ENCODE assay signal across 31 cellular contexts in genomic region chr5:169356811-169357210, GRCh38. TPM values are rescaled to one million over a fixed set of nuclear protein-coding genes. Genes with fewer than 3 reads are reported as not detected.
"Had no signal": no experiment of that assay in that cellular context is flagged by ENCODE, and none has a peak within 500 bp of the region (broad histone marks: within the 10 kb centered on the region; RNA-seq: fewer than 3 reads in every experiment).

No MANE protein-coding gene starts in this region.

- H3K27ac ChIP-seq: ascending aorta, breast epithelium, cardiac muscle cell, colonic mucosa, gastroesophageal sphincter had no signal

- H3K4me3 Mint-ChIP-seq: activated CD4-positive, alpha-beta memory T cell treated with anti-CD3 and anti-CD28 coated beads for 36 hours; activated CD4-positive, alpha-beta T cell treated with anti-CD3 and anti-CD28 coated beads for 36 hours; activated CD4-positive, alpha-beta T cell treated with anti-CD3 and anti-CD28 coated beads, Interleukin-2, amount 10 ng/mL, durations not matched to agents 24 days and 14 days; activated CD8-positive, alpha-beta memory T cell treated with anti-CD3 and anti-CD28 coated beads, Interleukin-2, amount 10 ng/mL, durations not matched to agents 7 days and 5 days; activated CD8-positive, alpha-beta T cell treated with anti-CD3 and anti-CD28 coated beads, Interleukin-2, amount 10 ng/mL, durations not matched to agents 7 days and 5 days; activated naive CD4-positive, alpha-beta T cell treated with anti-CD3 and anti-CD28 coated beads for 36 hours; activated naive CD8-positive, alpha-beta T cell treated with anti-CD3 and anti-CD28 coated beads, Interleukin-2, amount 10 ng/mL, durations not matched to agents 7 days and 5 days; activated T-helper 1 cell treated with anti-CD3 and anti-CD28 coated beads, Interleukin-12 subunit alpha, Interleukin-12 subunit beta, Interleukin-2, Interleukin-4 antibody, amounts not matched to agents 30 ng/mL and 10 ng/mL and 1 ng/mL, durations not matched to agents 14 hours and 24 hours and 36 hours; brain; T-cell; T-helper 17 cell; T-helper 2 cell treated with Interferon-gamma antibody and Interleukin-4, amounts not matched to agents 5 μg/mL and 100 μg/mL, for 36 hours had no signal

- H3K4me3 ChIP-seq: ascending aorta, breast epithelium, cardiac muscle cell, colonic mucosa, gastroesophageal sphincter had no signal

- H3K27me3 Mint-ChIP-seq: activated CD8-positive, alpha-beta memory T cell treated with anti-CD3 and anti-CD28 coated beads, Interleukin-2, amount 10 ng/mL, durations not matched to agents 7 days and 5 days; activated naive CD8-positive, alpha-beta T cell treated with anti-CD3 and anti-CD28 coated beads, Interleukin-2, amount 10 ng/mL, durations not matched to agents 7 days and 5 days had no signal

- H3K27me3 ChIP-seq: ascending aorta, breast epithelium, colonic mucosa, foreskin keratinocyte, gastroesophageal sphincter had no signal

- H3K9me3 ChIP-seq: ascending aorta, breast epithelium, colonic mucosa, gastroesophageal sphincter had no signal

- H3K9me3 Mint-ChIP-seq: activated CD4-positive, alpha-beta memory T cell treated with anti-CD3 and anti-CD28 coated beads for 36 hours; activated CD4-positive, alpha-beta T cell treated with anti-CD3 and anti-CD28 coated beads, Interleukin-2, amount 10 ng/mL, durations not matched to agents 24 days and 14 days; activated naive CD4-positive, alpha-beta T cell treated with anti-CD3 and anti-CD28 coated beads for 36 hours; activated naive CD8-positive, alpha-beta T cell treated with anti-CD3 and anti-CD28 coated beads, Interleukin-2, amount 10 ng/mL, durations not matched to agents 7 days and 5 days; activated T-helper 1 cell treated with anti-CD3 and anti-CD28 coated beads, Interleukin-12 subunit alpha, Interleukin-12 subunit beta, Interleukin-2, Interleukin-4 antibody, amounts not matched to agents 30 ng/mL and 10 ng/mL and 1 ng/mL, durations not matched to agents 14 hours and 24 hours and 36 hours; activated T-helper 2 cell treated with anti-CD3 and anti-CD28 coated beads, Interferon-gamma antibody, Interleukin-2, Interleukin-4, amounts not matched to agents 10 μg/mL and 5 μg/mL and 100 μg/mL, durations not matched to agents 14 hours and 24 hours and 36 hours; brain; T-helper 2 cell treated with Interferon-gamma antibody and Interleukin-4, amounts not matched to agents 5 μg/mL and 100 μg/mL, for 36 hours had no signal

- H3K4me1 ChIP-seq: ascending aorta, breast epithelium, colonic mucosa, gastroesophageal sphincter had no signal

- DNase-seq: activated CD4-positive, alpha-beta memory T cell treated with anti-CD3 and anti-CD28 coated beads for 36 hours; activated CD4-positive, alpha-beta T cell treated with anti-CD3 and anti-CD28 coated beads for 36 hours; activated CD4-positive, alpha-beta T cell treated with anti-CD3 and anti-CD28 coated beads, Interleukin-2, amount 10 ng/mL, durations not matched to agents 24 days and 14 days; activated CD4-positive, CD25-positive, alpha-beta regulatory T cell; activated CD4-positive, CD25-positive, alpha-beta regulatory T cell treated with anti-CD3 and anti-CD28 coated beads, Interleukin-2, amount 50 U/mL, for 72 hours; activated CD8-positive, alpha-beta memory T cell treated with anti-CD3 and anti-CD28 coated beads, Interleukin-2, amount 10 ng/mL, durations not matched to agents 7 days and 5 days; activated CD8-positive, alpha-beta memory T cell treated with anti-CD3 and anti-CD28 coated beads, Interleukin-2, amount 50 U/mL, for 4 hours; activated CD8-positive, alpha-beta T cell treated with anti-CD3 and anti-CD28 coated beads, Interleukin-2, amount 10 ng/mL, durations not matched to agents 7 days and 5 days; activated effector memory CD4-positive, alpha-beta T cell treated with anti-CD3 and anti-CD28 coated beads, Interleukin-2, amount 50 U/mL, for 16 hours; activated naive CD4-positive, alpha-beta T cell treated with anti-CD3 and anti-CD28 coated beads for 36 hours; activated naive CD8-positive, alpha-beta T cell treated with anti-CD3 and anti-CD28 coated beads, Interleukin-2, amount 10 ng/mL, durations not matched to agents 7 days and 5 days; activated T-cell treated with anti-CD3 and anti-CD28 coated beads, Interleukin-2, amount 50 U/mL, for 1 hour; activated T-cell treated with anti-CD3 and anti-CD28 coated beads, Interleukin-2, amount 50 U/mL, for 48 hours; central memory CD4-positive, alpha-beta T cell; cerebellar nuclear complex; colonic mucosa; effector CD8-positive, alpha-beta T cell; T-cell; T-helper 17 cell had no signal

- H3K4me1 Mint-ChIP-seq: activated CD4-positive, alpha-beta T cell treated with anti-CD3 and anti-CD28 coated beads for 36 hours; activated CD4-positive, alpha-beta T cell treated with anti-CD3 and anti-CD28 coated beads, Interleukin-2, amount 10 ng/mL, durations not matched to agents 24 days and 14 days; activated CD8-positive, alpha-beta memory T cell treated with anti-CD3 and anti-CD28 coated beads, Interleukin-2, amount 10 ng/mL, durations not matched to agents 7 days and 5 days; activated naive CD8-positive, alpha-beta T cell treated with anti-CD3 and anti-CD28 coated beads, Interleukin-2, amount 10 ng/mL, durations not matched to agents 7 days and 5 days; brain; T-cell; T-helper 17 cell had no signal

- H3K36me3 Mint-ChIP-seq: activated CD4-positive, alpha-beta memory T cell treated with anti-CD3 and anti-CD28 coated beads for 36 hours; activated CD8-positive, alpha-beta memory T cell treated with anti-CD3 and anti-CD28 coated beads, Interleukin-2, amount 10 ng/mL, durations not matched to agents 7 days and 5 days; activated naive CD4-positive, alpha-beta T cell treated with anti-CD3 and anti-CD28 coated beads, Interleukin-2, amount 50 U/mL, for 72 hours; activated naive CD8-positive, alpha-beta T cell treated with anti-CD3 and anti-CD28 coated beads, Interleukin-2, amount 10 ng/mL, durations not matched to agents 7 days and 5 days; brain; T-cell had no signal

- ATAC-seq: activated CD4-positive, alpha-beta T cell treated with anti-CD3 and anti-CD28 coated beads for 36 hours; activated CD8-positive, alpha-beta memory T cell treated with anti-CD3 and anti-CD28 coated beads, Interleukin-2, amount 10 ng/mL, durations not matched to agents 7 days and 5 days; activated CD8-positive, alpha-beta T cell treated with anti-CD3 and anti-CD28 coated beads, Interleukin-2, amount 10 ng/mL, durations not matched to agents 7 days and 5 days; activated naive CD4-positive, alpha-beta T cell treated with anti-CD3 and anti-CD28 coated beads, Interleukin-2, amount 50 U/mL, for 72 hours; esophagus mucosa; gastroesophageal sphincter; T-cell; T-helper 17 cell had no signal

- H3K27ac Mint-ChIP-seq: activated CD4-positive, alpha-beta memory T cell treated with anti-CD3 and anti-CD28 coated beads for 36 hours; activated CD4-positive, alpha-beta T cell treated with anti-CD3 and anti-CD28 coated beads for 36 hours; activated CD4-positive, alpha-beta T cell treated with anti-CD3 and anti-CD28 coated beads, Interleukin-2, amount 10 ng/mL, durations not matched to agents 24 days and 14 days; activated CD8-positive, alpha-beta memory T cell treated with anti-CD3 and anti-CD28 coated beads, Interleukin-2, amount 10 ng/mL, durations not matched to agents 7 days and 5 days; activated CD8-positive, alpha-beta T cell treated with anti-CD3 and anti-CD28 coated beads, Interleukin-2, amount 10 ng/mL, durations not matched to agents 7 days and 5 days; activated naive CD4-positive, alpha-beta T cell treated with anti-CD3 and anti-CD28 coated beads for 36 hours; activated naive CD4-positive, alpha-beta T cell treated with anti-CD3 and anti-CD28 coated beads, Interleukin-2, amount 50 U/mL, for 72 hours; activated naive CD8-positive, alpha-beta T cell treated with anti-CD3 and anti-CD28 coated beads, Interleukin-2, amount 10 ng/mL, durations not matched to agents 7 days and 5 days; activated T-helper 1 cell treated with anti-CD3 and anti-CD28 coated beads, Interleukin-12 subunit alpha, Interleukin-12 subunit beta, Interleukin-2, Interleukin-4 antibody, amounts not matched to agents 30 ng/mL and 10 ng/mL and 1 ng/mL, durations not matched to agents 14 hours and 24 hours and 36 hours; activated T-helper 2 cell treated with anti-CD3 and anti-CD28 coated beads, Interferon-gamma antibody, Interleukin-2, Interleukin-4, amounts not matched to agents 10 μg/mL and 5 μg/mL and 100 μg/mL, durations not matched to agents 14 hours and 24 hours and 36 hours; brain; T-cell; T-helper 17 cell; T-helper 2 cell treated with Interferon-gamma antibody and Interleukin-4, amounts not matched to agents 5 μg/mL and 100 μg/mL, for 36 hours had no signal

- H3K36me3 ChIP-seq: ascending aorta, breast epithelium, cardiac muscle cell, colonic mucosa, gastroesophageal sphincter had no signal

RNA-seq across cellular contexts. Expression of gene SLIT3, which starts 55.9 kb away (rescaled TPM):
- total RNA-seq: activated CD8-positive, alpha-beta T cell treated with anti-CD3 and anti-CD28 coated beads, Interleukin-2, amount 10 ng/mL, durations not matched to agents 7 days and 5 days; activated naive CD8-positive, alpha-beta T cell treated with anti-CD3 and anti-CD28 coated beads, Interleukin-2, amount 10 ng/mL, durations not matched to agents 7 days and 5 days; dermis microvascular lymphatic vessel endothelial cell; T-helper 17 cell had no signal
